ENCODE assay signal across 9 cellular contexts in genomic region chr5:147822686-147823491, GRCh38. TPM values are rescaled to one million over a fixed set of nuclear protein-coding genes. Genes with fewer than 3 reads are reported as not detected.
DNase-seq lines count a peak whose midpoint lies in the region; ATAC-seq and TF ChIP-seq lines count a peak whose summit lies in the region.
"Had no signal": no experiment of that assay in that cellular context is flagged by ENCODE, and none has a peak within 500 bp of the region (broad histone marks: within the 10 kb centered on the region; RNA-seq: fewer than 3 reads in every experiment).

No MANE protein-coding gene starts in this region.

- TF ChIP-seq CTCF in WTC11 (IDR thresholded peaks at IDR 0.05) (peak; percentile 70), esophagus muscularis mucosa (IDR thresholded peaks at IDR 0.05) (peak; percentile 81 to 88 (median 87))

- no peaks in the 10 kb centered on the region for H3K36me3 ChIP-seq in esophagus muscularis mucosa

- peak; percentile 39 for DNase-seq in Caki2 (ENCODE audit: low read depth)
- DNase-seq in GM19238 (ENCODE audit: insufficient read length, low spot score): peak; percentile 1
- DNase-seq in NCI-H2196 (lab: John Stamatoyannopoulos, UW; ENCODE audit: unreplicated experiment): peak; percentile 71
- DNase-seq in WTC11 (ENCODE audit: low spot score): peak; percentile 19
- no peak for DNase-seq in esophagus muscularis mucosa (ENCODE audit: extremely low spot score)
- peak; percentile 46 for DNase-seq in naive B cell
- DNase-seq in OCI-M2 (lab: John Stamatoyannopoulos, UW; ENCODE audit: unreplicated experiment): no peak

- H3K27ac ChIP-seq in esophagus muscularis mucosa (replicated peaks in 1 of 4): no peak overlapping the region

- POLR2A ChIA-PET in WTC11 (lab: Charles Lee): interaction anchor here (0.7 kb wide), 1 partner anchor 26 kb away, joined by 5 read pairs; no protein-coding TSS in a partner anchor

- H3K4me1 Mint-ChIP-seq in WTC11 (peaks cover 18% of the 10 kb centered on the region), naive B cell (no peaks in the 10 kb centered on the region)

- WGBS in esophagus muscularis mucosa: 2% methylated on average over 4 of the region's 4 CpGs

- H3K4me1 ChIP-seq in esophagus muscularis mucosa: no peaks in the 10 kb centered on the region

- no peak for TF ChIP-seq POLR2A in esophagus muscularis mucosa (IDR thresholded peaks at IDR 0.05; ENCODE audit: low read depth)

- CTCF ChIA-PET in WTC11 (lab: Charles Lee): interaction anchor here (0.6 to 3.4 kb wide), 39 partner anchors 10 to 634 kb away, joined by 3 to 41 read pairs (median 4); partner anchors contain the start of gene JAKMIP2

- in situ Hi-C loops in Caki2 (cut with HindIII; ENCODE audit: low pct_unique_long_range_greater_than_20kb, low sequenced_read_pairs): no loop called here

- no peak overlapping the region for H3K4me3 ChIP-seq in esophagus muscularis mucosa

- intact Hi-C loops in esophagus muscularis mucosa (cut with DNase I): loop anchor here (1.0 kb wide), 1 partner anchor 195 kb away; no protein-coding TSS in a partner anchor

- H3K4me3 Mint-ChIP-seq in WTC11 (no peak overlapping the region), naive B cell (no peak overlapping the region)

- no peaks in the 10 kb centered on the region for H3K36me3 Mint-ChIP-seq in WTC11
- no peaks in the 10 kb centered on the region for H3K36me3 Mint-ChIP-seq in naive B cell

- no peaks in the 10 kb centered on the region for H3K9me3 ChIP-seq in esophagus muscularis mucosa

- no peak for TF ChIP-seq EP300 in esophagus muscularis mucosa (IDR thresholded peaks at IDR 0.05)

- H3K27me3 Mint-ChIP-seq in WTC11 (ENCODE audit: low read depth) (no peaks in the 10 kb centered on the region), naive B cell (peaks cover 0 to 24% (median 5%) of the 10 kb centered on the region in 3 donors)

- H3K9me3 Mint-ChIP-seq in WTC11 (no peaks in the 10 kb centered on the region), naive B cell (no peaks in the 10 kb centered on the region)

- no peak overlapping the region for H3K27ac Mint-ChIP-seq in WTC11
- no peak overlapping the region for H3K27ac Mint-ChIP-seq in naive B cell

- no peaks in the 10 kb centered on the region for H3K27me3 ChIP-seq in esophagus muscularis mucosa

- ATAC-seq in HG03135 (IDR thresholded peaks at IDR 0.05; ENCODE audit: unreplicated experiment) (peak; percentile 88), WTC11 (peak; percentile 83), naive B cell (ENCODE audit: low read depth in 2 of 2) (peak; percentile 79 to 82)

TF ChIP-seq in WTC11, 78 proteins besides CTCF, POLR2A, EP300 and RAD21:
- TF ChIP-seq ZNF232 (CRISPR knock-in tag; IDR thresholded peaks at IDR 0.05) (no peak), NFATC4 (CRISPR knock-in tag; IDR thresholded peaks at IDR 0.05) (no peak), RORB (CRISPR knock-in tag; IDR thresholded peaks at IDR 0.05) (no peak), MAX (CRISPR knock-in tag; IDR thresholded peaks at IDR 0.05) (no peak), SMAD3 (CRISPR knock-in tag; IDR thresholded peaks at IDR 0.05; ENCODE audit: borderline replicate concordance) (no peak), TCF7 (CRISPR knock-in tag; IDR thresholded peaks at IDR 0.05; ENCODE audit: low read depth) (no peak), CBFB (CRISPR knock-in tag; IDR thresholded peaks at IDR 0.05; ENCODE audit: low read depth) (no peak), FOXP1 (CRISPR knock-in tag; IDR thresholded peaks at IDR 0.05; ENCODE audit: borderline replicate concordance) (no peak), NFYB (CRISPR knock-in tag; conservative IDR thresholded peaks at IDR 0.05; ENCODE audit: low read depth) (no peak), ZNF138 (CRISPR knock-in tag; conservative IDR thresholded peaks at IDR 0.05) (no peak), AR (CRISPR knock-in tag; IDR thresholded peaks at IDR 0.05) (no peak), ETV6 (CRISPR knock-in tag; IDR thresholded peaks at IDR 0.05) (no peak), CDX4 (CRISPR knock-in tag; IDR thresholded peaks at IDR 0.05; ENCODE audit: borderline replicate concordance) (no peak), ZNF121 (CRISPR knock-in tag; IDR thresholded peaks at IDR 0.05) (no peak)
- TF ChIP-seq, protein P1, sequence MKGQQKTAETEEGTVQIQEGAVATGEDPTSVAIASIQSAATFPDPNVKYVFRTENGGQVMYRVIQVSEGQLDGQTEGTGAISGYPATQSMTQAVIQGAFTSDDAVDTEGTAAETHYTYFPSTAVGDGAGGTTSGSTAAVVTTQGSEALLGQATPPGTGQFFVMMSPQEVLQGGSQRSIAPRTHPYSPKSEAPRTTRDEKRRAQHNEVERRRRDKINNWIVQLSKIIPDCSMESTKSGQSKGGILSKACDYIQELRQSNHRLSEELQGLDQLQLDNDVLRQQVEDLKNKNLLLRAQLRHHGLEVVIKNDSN (CRISPR knock-in tag; IDR thresholded peaks at IDR 0.05): no peak
- TF ChIP-seq, protein P2, sequence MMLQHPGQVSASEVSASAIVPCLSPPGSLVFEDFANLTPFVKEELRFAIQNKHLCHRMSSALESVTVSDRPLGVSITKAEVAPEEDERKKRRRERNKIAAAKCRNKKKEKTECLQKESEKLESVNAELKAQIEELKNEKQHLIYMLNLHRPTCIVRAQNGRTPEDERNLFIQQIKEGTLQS (CRISPR knock-in tag; conservative IDR thresholded peaks at IDR 0.05): no peak
- TF ChIP-seq, protein P3, sequence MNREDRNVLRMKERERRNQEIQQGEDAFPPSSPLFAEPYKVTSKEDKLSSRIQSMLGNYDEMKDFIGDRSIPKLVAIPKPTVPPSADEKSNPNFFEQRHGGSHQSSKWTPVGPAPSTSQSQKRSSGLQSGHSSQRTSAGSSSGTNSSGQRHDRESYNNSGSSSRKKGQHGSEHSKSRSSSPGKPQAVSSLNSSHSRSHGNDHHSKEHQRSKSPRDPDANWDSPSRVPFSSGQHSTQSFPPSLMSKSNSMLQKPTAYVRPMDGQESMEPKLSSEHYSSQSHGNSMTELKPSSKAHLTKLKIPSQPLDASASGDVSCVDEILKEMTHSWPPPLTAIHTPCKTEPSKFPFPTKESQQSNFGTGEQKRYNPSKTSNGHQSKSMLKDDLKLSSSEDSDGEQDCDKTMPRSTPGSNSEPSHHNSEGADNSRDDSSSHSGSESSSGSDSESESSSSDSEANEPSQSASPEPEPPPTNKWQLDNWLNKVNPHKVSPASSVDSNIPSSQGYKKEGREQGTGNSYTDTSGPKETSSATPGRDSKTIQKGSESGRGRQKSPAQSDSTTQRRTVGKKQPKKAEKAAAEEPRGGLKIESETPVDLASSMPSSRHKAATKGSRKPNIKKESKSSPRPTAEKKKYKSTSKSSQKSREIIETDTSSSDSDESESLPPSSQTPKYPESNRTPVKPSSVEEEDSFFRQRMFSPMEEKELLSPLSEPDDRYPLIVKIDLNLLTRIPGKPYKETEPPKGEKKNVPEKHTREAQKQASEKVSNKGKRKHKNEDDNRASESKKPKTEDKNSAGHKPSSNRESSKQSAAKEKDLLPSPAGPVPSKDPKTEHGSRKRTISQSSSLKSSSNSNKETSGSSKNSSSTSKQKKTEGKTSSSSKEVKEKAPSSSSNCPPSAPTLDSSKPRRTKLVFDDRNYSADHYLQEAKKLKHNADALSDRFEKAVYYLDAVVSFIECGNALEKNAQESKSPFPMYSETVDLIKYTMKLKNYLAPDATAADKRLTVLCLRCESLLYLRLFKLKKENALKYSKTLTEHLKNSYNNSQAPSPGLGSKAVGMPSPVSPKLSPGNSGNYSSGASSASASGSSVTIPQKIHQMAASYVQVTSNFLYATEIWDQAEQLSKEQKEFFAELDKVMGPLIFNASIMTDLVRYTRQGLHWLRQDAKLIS (CRISPR knock-in tag; IDR thresholded peaks at IDR 0.05; ENCODE audit: borderline replicate concordance): no peak

RNA-seq across cellular contexts. Expression of gene SPINK1, which starts 8.6 kb away (rescaled TPM):
- not detected in 2 replicates for total RNA-seq in Caki2 (2014; rRNA removed; shearing (Covaris generic); ENCODE audit: low replicate concordance)
- total RNA-seq in WTC11 (2021) (5.4 to 10.6 TPM (median 5.5 TPM) in 3 replicates), esophagus muscularis mucosa (not detected)
- polyA plus RNA-seq in naive B cell (ENCODE audit: low read depth in 6 of 6): not detected

RNA-seq across cellular contexts. Expression of gene JAKMIP2, which starts 40.4 kb away (rescaled TPM):
- total RNA-seq in Caki2 (2014; rRNA removed; shearing (Covaris generic); ENCODE audit: low replicate concordance): 0.20 TPM in 1 of 2 replicates, not detected in the other
- total RNA-seq in WTC11 (2021) (10.9 to 11.9 TPM (median 11.8 TPM) in 3 replicates), esophagus muscularis mucosa (1 to 10 TPM in 2 of 4 donors, under 1 TPM in 2; 0.83 to 2.6 (median 1.3) TPM)
- polyA plus RNA-seq in naive B cell (ENCODE audit: low read depth in 6 of 6): 1 to 10 TPM in 3 of 6 donors, under 1 TPM in 2, not detected in 1; 0.09 to 1.7 (median 1.1) TPM

RNA-seq across cellular contexts. Expression of gene SCGB3A2, which starts 55.6 kb away (rescaled TPM):
- not detected in 2 replicates for total RNA-seq in Caki2 (2014; rRNA removed; shearing (Covaris generic); ENCODE audit: low replicate concordance)
- total RNA-seq in WTC11 (2021): 57.3 to 79.1 TPM (median 66.0 TPM) in 3 replicates
- total RNA-seq in esophagus muscularis mucosa: not detected
- polyA plus RNA-seq in naive B cell (ENCODE audit: low read depth in 6 of 6): not detected
- total RNA-seq: urinary bladder had no signal
- polyA plus RNA-seq: urinary bladder had no signal

Comparison
In these comparisons a context has a peak if more than half of its experiments do, and no peak if none do; other contexts are left out.
1. DNase-seq: peak in Caki2 (single experiment), GM19238 (single experiment), NCI-H2196 (single experiment), WTC11 (single experiment) and naive B cell (single experiment); none in esophagus muscularis mucosa (single experiment) and OCI-M2 (single experiment).
2. RNA of gene SCGB3A2, which starts 55.6 kb away (total RNA-seq): 57.3 to 79.1 TPM in WTC11; not detected in Caki2 and not detected in esophagus muscularis mucosa; every median in the first group is over 10 times any median in the second.
3. Peak in every context shown above with its lines, with median percentiles within 50 percentile points of each other: ATAC-seq.